In the genomic region with DNA sequence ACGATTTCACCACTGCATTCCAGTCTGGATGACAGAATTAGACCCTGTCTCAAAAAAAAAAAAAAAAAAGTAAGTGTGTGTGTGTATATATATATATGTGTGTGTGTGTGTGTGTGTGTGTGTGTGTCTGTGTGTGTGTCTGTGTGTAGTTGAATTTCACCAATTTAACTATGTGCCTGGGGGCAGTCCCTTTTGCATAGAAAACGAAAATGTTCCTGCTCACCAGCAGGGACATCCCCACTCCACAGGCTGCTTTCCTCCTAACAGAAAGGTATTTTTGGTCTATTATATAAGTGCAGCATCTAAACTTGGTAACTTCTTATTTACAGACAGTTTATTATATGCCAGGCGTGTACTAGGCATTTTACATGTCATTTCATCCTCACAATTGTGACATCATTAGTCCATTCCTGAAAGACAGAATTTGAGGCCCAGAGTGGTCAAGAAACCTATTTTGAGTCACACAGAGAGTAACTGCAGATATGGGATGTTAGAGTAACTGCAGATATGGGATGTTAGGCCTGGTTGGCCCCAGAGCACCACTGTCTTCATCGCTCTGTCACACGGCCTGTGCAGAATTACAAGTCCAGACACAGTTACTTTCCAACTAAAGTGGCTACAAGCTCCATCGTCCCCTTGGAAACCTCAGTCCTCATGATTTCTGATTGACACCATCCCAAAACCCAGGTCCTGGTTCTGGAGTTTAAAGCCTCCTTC, we compare ENCODE assay signal across 24 cellular contexts. TPM values are rescaled to one million over a fixed set of nuclear protein-coding genes. Genes with fewer than 3 reads are reported as not detected.
A peak's percentile ranks its signal among the peaks of the same experiment; 100 is the strongest.
DNase-seq lines count a peak whose midpoint lies in the region; ATAC-seq, FAIRE-seq and TF ChIP-seq lines count a peak whose summit lies in the region.
"Had no signal": no experiment of that assay in that cellular context is flagged by ENCODE, and none has a peak within 500 bp of the region (broad histone marks: within the 10 kb centered on the region; RNA-seq: fewer than 3 reads in every experiment).

No MANE protein-coding gene starts in this region.

- POLR2A ChIA-PET in GM12878 (lab: Charles Lee): interaction anchor here (0.6 kb wide), 2 partner anchors 11 to 396 kb away, joined by 4 read pairs; no protein-coding TSS in a partner anchor

- H3K4me1 Mint-ChIP-seq in activated CD8-positive, alpha-beta memory T cell treated with anti-CD3 and anti-CD28 coated beads, Interleukin-2, amount 10 ng/mL, durations not matched to agents 7 days and 5 days: no peaks in the 10 kb centered on the region
- H3K4me1 Mint-ChIP-seq in stimulated activated naive CD8-positive, alpha-beta T cell treated with anti-CD3 and anti-CD28 coated beads, Interleukin-15, amount 100 ng/mL, for 72 hours: no peaks in the 10 kb centered on the region
- no peaks in the 10 kb centered on the region for H3K4me1 Mint-ChIP-seq in endothelial cell (ENCODE audit: unreplicated experiment)
- no peaks in the 10 kb centered on the region for H3K4me1 Mint-ChIP-seq in mesothelial cell of epicardium
- H3K4me1 Mint-ChIP-seq: CD8-positive, alpha-beta memory T cell had no signal

- no peak for FAIRE-seq in GM12878 (lab: Jason Lieb, UNC)
- FAIRE-seq: A204.1, HTR-8/SVneo had no signal

- H2AFZ ChIP-seq in GM12878 (ENCODE audit: control insufficient read depth, low read depth, low read length): no peak overlapping the region

- BruUV-seq in GM12878 (replicated peaks; lab: Mats Ljungman, UMichigan): no TSS peak

- no peaks in the 10 kb centered on the region for H4K20me1 ChIP-seq in GM12878 (ENCODE audit: control insufficient read depth, insufficient read depth)

- ATAC-seq in activated CD8-positive, alpha-beta memory T cell treated with anti-CD3 and anti-CD28 coated beads, Interleukin-2, amount 10 ng/mL, durations not matched to agents 7 days and 5 days: no peak
- peak; percentile 71 for ATAC-seq in stimulated activated naive CD8-positive, alpha-beta T cell treated with anti-CD3 and anti-CD28 coated beads, Interleukin-15, amount 100 ng/mL, for 72 hours
- no peak for ATAC-seq in stimulated activated naive CD8-positive, alpha-beta T cell treated with anti-CD3 and anti-CD28 coated beads, Interleukin-15, Interleukin-2, amounts not matched to agents 100 U/mL and 50 U/mL, for 24 hours
- peak; percentile 56 for ATAC-seq in GM12878
- ATAC-seq: SK-N-SH treated with all-trans-retinoic acid at 6 μM for 48 hours had no signal

- intact Hi-C loops in GM12878 (cut with micrococcal nuclease; ENCODE audit: unreplicated experiment): no loop called here

- no peak for TF ChIP-seq RAD21 in GM12878 (IDR thresholded peaks at IDR 0.05; ENCODE audit: insufficient read depth, low read depth, low read length)

- no peaks in the 10 kb centered on the region for H3K9me3 Mint-ChIP-seq in activated CD8-positive, alpha-beta memory T cell treated with anti-CD3 and anti-CD28 coated beads, Interleukin-2, amount 10 ng/mL, durations not matched to agents 7 days and 5 days (ENCODE audit: low read depth)
- H3K9me3 Mint-ChIP-seq in stimulated activated naive CD8-positive, alpha-beta T cell treated with anti-CD3 and anti-CD28 coated beads, Interleukin-15, amount 100 ng/mL, for 72 hours: no peaks in the 10 kb centered on the region
- no peaks in the 10 kb centered on the region for H3K9me3 Mint-ChIP-seq in endothelial cell (ENCODE audit: unreplicated experiment)
- peaks cover 18% of the 10 kb centered on the region for H3K9me3 Mint-ChIP-seq in mesothelial cell of epicardium
- H3K9me3 Mint-ChIP-seq: CD8-positive, alpha-beta memory T cell; HFFc6 had no signal

- H3K36me3 ChIP-seq in GM12878 (ENCODE audit: control insufficient read depth in 2 of 2, insufficient read depth in 2 of 2, low read length in 1 of 2): no peaks in the 10 kb centered on the region

- H3K9ac ChIP-seq in GM12878 (ENCODE audit: control insufficient read depth, insufficient read depth, low read length): no peak overlapping the region

- TF ChIP-seq CTCF in GM12878 (IDR thresholded peaks at IDR 0.05 in 2 of 3, conservative IDR thresholded peaks at IDR 0.05 in 1 of 3; ENCODE audit: control insufficient read depth in 2 of 3, extremely low read depth in 1 of 3, insufficient read depth in 1 of 3, low read depth in 3 of 3, low read length in 3 of 3) (no peak), endothelial cell (IDR thresholded peaks at IDR 0.05; ENCODE audit: unreplicated experiment) (no peak), mesothelial cell of epicardium (IDR thresholded peaks at IDR 0.05; ENCODE audit: unreplicated experiment) (no peak)

- CTCF ChIA-PET in activated CD8-positive, alpha-beta memory T cell treated with anti-CD3 and anti-CD28 coated beads, Interleukin-2, amount 10 ng/mL, durations not matched to agents 7 days and 5 days (lab: Charles Lee): interaction anchor here (0.6 kb wide), 1 partner anchor 407 kb away, joined by 3 read pairs; no protein-coding TSS in a partner anchor
- CTCF ChIA-PET in GM12878 (lab: Yijun Ruan, JAX): no interaction called here

- H3K4me1 ChIP-seq in GM12878 (ENCODE audit: control insufficient read depth, insufficient read depth, low read length): no peaks in the 10 kb centered on the region

- no peak overlapping the region for H3K4me3 Mint-ChIP-seq in activated CD8-positive, alpha-beta memory T cell treated with anti-CD3 and anti-CD28 coated beads, Interleukin-2, amount 10 ng/mL, durations not matched to agents 7 days and 5 days
- no peak overlapping the region for H3K4me3 Mint-ChIP-seq in stimulated activated naive CD8-positive, alpha-beta T cell treated with anti-CD3 and anti-CD28 coated beads, Interleukin-15, amount 100 ng/mL, for 72 hours
- no peak overlapping the region for H3K4me3 Mint-ChIP-seq in endothelial cell (ENCODE audit: unreplicated experiment)
- H3K4me3 Mint-ChIP-seq in mesothelial cell of epicardium: no peak overlapping the region
- H3K4me3 Mint-ChIP-seq: CD8-positive, alpha-beta memory T cell; HFFc6 had no signal

- no peaks in the 10 kb centered on the region for H3K27me3 ChIP-seq in GM12878 (replicated peaks in 1 of 2; ENCODE audit: control insufficient read depth in 2 of 2, insufficient read depth in 2 of 2, low read length in 1 of 2)

- peak; percentile 35 for DNase-seq in activated CD8-positive, alpha-beta memory T cell treated with anti-CD3 and anti-CD28 coated beads, Interleukin-2, amount 10 ng/mL, durations not matched to agents 7 days and 5 days
- DNase-seq in activated CD8-positive, alpha-beta memory T cell treated with anti-CD3 and anti-CD28 coated beads, Interleukin-2, amount 50 U/mL, for 4 hours: no peak
- no peak for DNase-seq in stimulated activated naive CD8-positive, alpha-beta T cell treated with anti-CD3 and anti-CD28 coated beads, Interleukin-15, amount 100 ng/mL, for 72 hours
- DNase-seq in stimulated activated naive CD8-positive, alpha-beta T cell treated with anti-CD3 and anti-CD28 coated beads, Interleukin-15, Interleukin-2, amounts not matched to agents 100 U/mL and 50 U/mL, for 24 hours: no peak
- DNase-seq in GM12878 (ENCODE audit: low read depth, low spot score) (no peak), endothelial cell (ENCODE audit: low spot score) (no peak), mesothelial cell of epicardium (ENCODE audit: low spot score in 2 of 2, unreplicated experiment in 2 of 2) (no peak)
- DNase-seq: Calu3; CD8-positive, alpha-beta memory T cell; DMS153; H7; HFFc6; IMR-90; NCI-H1105; NCI-H146; NCI-H2029; NCI-H2227 treated with DMSO at 0.1 percent for 48 hours; NCI-H510A; NCI-H774; NK-92 treated with Interleukin-12 subunit alpha and Interleukin-12 subunit beta, amount 100 ng/mL, for 24 hours had no signal

- RAD21 ChIA-PET in GM12878 (lab: Charles Lee; ENCODE audit: unreplicated experiment): no interaction called here

- no peak for TF ChIP-seq POLR2A in GM12878 (IDR thresholded peaks at IDR 0.05; ENCODE audit: low read depth, low read length)

- 60% methylated on average over 6 of the region's 6 CpGs for WGBS in GM12878 (ENCODE audit: insufficient coverage, insufficient replicate concordance, low lambda C conversion rate, missing lambda C conversion rate)

- H3K9me3 ChIP-seq in GM12878 (replicated peaks; ENCODE audit: control insufficient read depth, insufficient read depth, low read length): no peaks in the 10 kb centered on the region

- SMC1A ChIA-PET in GM12878 (lab: Charles Lee; ENCODE audit: uncharacterized antibody, unreplicated experiment): interaction anchor here (1.2 kb wide), 1 partner anchor 9 kb away, joined by 3 read pairs; no protein-coding TSS in a partner anchor

- TF ChIP-seq EP300 in GM12878 (IDR thresholded peaks at IDR 0.05; ENCODE audit: borderline replicate concordance in 1 of 2, control insufficient read depth in 1 of 2, low read depth in 2 of 2, low read length in 2 of 2): no peak

- H3K27me3 Mint-ChIP-seq in activated CD8-positive, alpha-beta memory T cell treated with anti-CD3 and anti-CD28 coated beads, Interleukin-2, amount 10 ng/mL, durations not matched to agents 7 days and 5 days: peaks cover 12% of the 10 kb centered on the region
- no peaks in the 10 kb centered on the region for H3K27me3 Mint-ChIP-seq in stimulated activated naive CD8-positive, alpha-beta T cell treated with anti-CD3 and anti-CD28 coated beads, Interleukin-15, amount 100 ng/mL, for 72 hours
- H3K27me3 Mint-ChIP-seq in endothelial cell (ENCODE audit: unreplicated experiment) (peaks cover 1% of the 10 kb centered on the region), mesothelial cell of epicardium (ENCODE audit: low read depth) (peaks cover 6% of the 10 kb centered on the region)

- no peak overlapping the region for H3K27ac ChIP-seq in GM12878 (ENCODE audit: control insufficient read depth, insufficient read depth)
- H3K27ac ChIP-seq: C4-2B had no signal

- no peaks in the 10 kb centered on the region for H3K36me3 Mint-ChIP-seq in activated CD8-positive, alpha-beta memory T cell treated with anti-CD3 and anti-CD28 coated beads, Interleukin-2, amount 10 ng/mL, durations not matched to agents 7 days and 5 days
- no peaks in the 10 kb centered on the region for H3K36me3 Mint-ChIP-seq in endothelial cell (ENCODE audit: low read depth, unreplicated experiment)
- no peaks in the 10 kb centered on the region for H3K36me3 Mint-ChIP-seq in mesothelial cell of epicardium
- H3K36me3 Mint-ChIP-seq: CD8-positive, alpha-beta memory T cell had no signal

- in situ Hi-C loops in GM12878 (cut with MboI): no loop called here

- H3K27ac Mint-ChIP-seq in activated CD8-positive, alpha-beta memory T cell treated with anti-CD3 and anti-CD28 coated beads, Interleukin-2, amount 10 ng/mL, durations not matched to agents 7 days and 5 days: no peak overlapping the region
- no peak overlapping the region for H3K27ac Mint-ChIP-seq in stimulated activated naive CD8-positive, alpha-beta T cell treated with anti-CD3 and anti-CD28 coated beads, Interleukin-15, amount 100 ng/mL, for 72 hours
- H3K27ac Mint-ChIP-seq in endothelial cell (ENCODE audit: unreplicated experiment): no peak overlapping the region
- no peak overlapping the region for H3K27ac Mint-ChIP-seq in mesothelial cell of epicardium
- H3K27ac Mint-ChIP-seq: HFFc6 had no signal

- no peak overlapping the region for H3K4me2 ChIP-seq in GM12878 (ENCODE audit: control insufficient read depth, insufficient read depth)

- no peaks in the 10 kb centered on the region for H3K79me2 ChIP-seq in GM12878 (ENCODE audit: control insufficient read depth, insufficient read depth, low read length)

- H3K4me3 ChIP-seq in GM12878: no peak overlapping the region

RNA-seq across cellular contexts. Expression of gene TTL, which starts 9.3 kb away (rescaled TPM):
- total RNA-seq in activated CD8-positive, alpha-beta memory T cell treated with anti-CD3 and anti-CD28 coated beads, Interleukin-2, amount 10 ng/mL, durations not matched to agents 7 days and 5 days: 10 to 100 TPM; 33.0 to 41.2 TPM
- 28.7 and 29.4 TPM in 2 replicates for total RNA-seq in GM12878 (2013; cell fraction: nucleolus; rRNA removed)
- total RNA-seq in GM12878 (2014; rRNA removed) (16.6 and 16.7 TPM in 2 replicates), GM12878 (2014; rRNA removed; fragmentation: Illumina TruSeq; extraction: Trizol) (21.1 and 21.8 TPM in 2 replicates), GM12878 (2021) (24.1 and 27.1 TPM in 2 replicates), endothelial cell (ENCODE audit: unreplicated experiment) (89.9 TPM), mesothelial cell of epicardium (42.9 to 45.1 TPM (median 43.1 TPM) in 3 replicates)
- polyA plus RNA-seq in GM12878 (2011; ENCODE audit: low read depth): 4.6 TPM
- polyA plus RNA-seq in GM12878 (2011; rRNA removed) (17.4 and 19.9 TPM in 2 replicates), GM12878 (2014; fragmentation: Illumina TruSeq; extraction: Trizol) (23.0 and 24.7 TPM in 2 replicates), GM12878 (2014; fragmentation: Nextera tagmentation; extraction: Ambion mirVana) (1 to 10 TPM; 3.9 to 4.8 TPM), GM12878 (2014; rRNA removed) (15.2 and 15.5 TPM in 2 replicates), GM12878 (2016; fragmentation: Nextera tagmentation; extraction: Ambion mirVana) (1 to 10 TPM; 5.0 to 5.2 TPM)
- polyA plus RNA-seq in GM12878 (2011; cell fraction: cytosol; rRNA removed): 13.2 and 13.6 TPM in 2 replicates
- polyA plus RNA-seq in GM12878 (2011; cell fraction: nucleus; rRNA removed): 15.4 and 18.9 TPM in 2 replicates
- polyA plus RNA-seq in GM12878 (2012): 5.8 and 6.1 TPM in 2 replicates
- polyA minus RNA-seq in GM12878 (2011; rRNA and poly(A)+ RNA removed): 18.7 and 23.0 TPM in 2 replicates
- polyA minus RNA-seq in GM12878 (2011; cell fraction: cytosol; rRNA and poly(A)+ RNA removed): 6.1 and 14.3 TPM in 2 replicates
- polyA minus RNA-seq in GM12878 (2011; cell fraction: nucleus; rRNA and poly(A)+ RNA removed): 6.9 and 12.4 TPM in 2 replicates

RNA-seq across cellular contexts. Expression of gene RGPD8, which starts 39.3 kb away (rescaled TPM):
- total RNA-seq in activated CD8-positive, alpha-beta memory T cell treated with anti-CD3 and anti-CD28 coated beads, Interleukin-2, amount 10 ng/mL, durations not matched to agents 7 days and 5 days: 10 to 100 TPM in 1 of 2 experiments, 1 to 10 TPM in 1; 8.4 to 13.1 TPM
- 121 TPM in 2 replicates for total RNA-seq in GM12878 (2013; cell fraction: nucleolus; rRNA removed)
- total RNA-seq in GM12878 (2014; rRNA removed) (6.4 and 7.4 TPM in 2 replicates), GM12878 (2014; rRNA removed; fragmentation: Illumina TruSeq; extraction: Trizol) (9.6 and 11.1 TPM in 2 replicates), GM12878 (2021) (6.5 and 7.3 TPM in 2 replicates), endothelial cell (ENCODE audit: unreplicated experiment) (11.8 TPM), mesothelial cell of epicardium (12.8 to 14.6 TPM (median 13.7 TPM) in 3 replicates)
- 1.0 TPM for polyA plus RNA-seq in GM12878 (2011; ENCODE audit: low read depth)
- polyA plus RNA-seq in GM12878 (2011; rRNA removed) (2.2 and 3.1 TPM in 2 replicates), GM12878 (2014; fragmentation: Illumina TruSeq; extraction: Trizol) (6.1 and 8.6 TPM in 2 replicates), GM12878 (2014; fragmentation: Nextera tagmentation; extraction: Ambion mirVana) (under 1 TPM; 0.24 to 0.40 TPM), GM12878 (2014; rRNA removed) (3.5 and 3.6 TPM in 2 replicates), GM12878 (2016; fragmentation: Nextera tagmentation; extraction: Ambion mirVana) (1 to 10 TPM; 4.2 to 4.3 TPM)
- polyA plus RNA-seq in GM12878 (2011; cell fraction: cytosol; rRNA removed): 0.43 and 0.52 TPM in 2 replicates
- polyA plus RNA-seq in GM12878 (2011; cell fraction: nucleus; rRNA removed): 2.3 and 3.2 TPM in 2 replicates
- 1.8 TPM in 2 replicates for polyA plus RNA-seq in GM12878 (2012)
- polyA minus RNA-seq in GM12878 (2011; rRNA and poly(A)+ RNA removed): 6.1 and 7.8 TPM in 2 replicates
- polyA minus RNA-seq in GM12878 (2011; cell fraction: cytosol; rRNA and poly(A)+ RNA removed): 1.5 and 1.6 TPM in 2 replicates
- 3.7 and 6.6 TPM in 2 replicates for polyA minus RNA-seq in GM12878 (2011; cell fraction: nucleus; rRNA and poly(A)+ RNA removed)

Comparison
In these comparisons a context has a peak if more than half of its experiments do, and no peak if none do; other contexts are left out.
1. ATAC-seq: peak in stimulated activated naive CD8-positive, alpha-beta T cell treated with anti-CD3 and anti-CD28 coated beads, Interleukin-15, amount 100 ng/mL, for 72 hours (single experiment) and GM12878 (single experiment); none in activated CD8-positive, alpha-beta memory T cell treated with anti-CD3 and anti-CD28 coated beads, Interleukin-2, amount 10 ng/mL, durations not matched to agents 7 days and 5 days (single experiment) and stimulated activated naive CD8-positive, alpha-beta T cell treated with anti-CD3 and anti-CD28 coated beads, Interleukin-15, Interleukin-2, amounts not matched to agents 100 U/mL and 50 U/mL, for 24 hours (single experiment).